Comparison of ENCODE assay signal across 8 cellular contexts in the genomic region with DNA sequence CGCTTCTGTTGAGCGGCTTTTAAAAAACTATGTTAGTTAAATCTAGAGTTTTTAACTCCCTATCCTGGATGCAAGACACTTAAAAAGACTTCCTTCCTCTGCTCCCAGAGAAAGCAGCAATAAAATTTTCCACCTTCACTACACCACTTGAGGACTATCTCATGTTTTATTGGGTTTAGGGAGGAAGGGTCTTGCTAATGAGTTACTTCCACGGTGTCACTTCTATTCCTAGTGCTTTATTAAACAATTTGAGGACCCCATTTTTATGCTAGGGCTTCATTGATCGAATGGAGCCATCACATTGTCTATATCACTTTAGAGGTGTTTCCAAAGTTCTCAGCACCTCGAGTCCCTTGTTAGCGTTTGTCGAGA. TPM values are rescaled to one million over a fixed set of nuclear protein-coding genes. Genes with fewer than 3 reads are reported as not detected.
DNase-seq lines count a peak whose midpoint lies in the region; ATAC-seq, FAIRE-seq and TF ChIP-seq lines count a peak whose summit lies in the region.

No MANE protein-coding gene starts in this region.

- H3K9ac ChIP-seq in adipocyte (ENCODE audit: low read length), result peak overlapping the region; percentile 88

- intact Hi-C loops in activated CD4-positive, alpha-beta T cell treated with anti-CD3 and anti-CD28 coated beads for 36 hours (cut with DNase I, micrococcal nuclease), result loop anchor here (1.0 to 5.0 kb wide), 7 partner anchors 34 to 398 kb away; a partner anchor contains a TSS

- DNase-seq in activated CD4-positive, alpha-beta T cell treated with anti-CD3 and anti-CD28 coated beads for 36 hours, result no peak
- no peak for DNase-seq in activated CD4-positive, alpha-beta T cell treated with anti-CD3 and anti-CD28 coated beads, Interleukin-2, amount 50 U/mL, for 1 hour
- peak; percentile 30 for DNase-seq in adipocyte (ENCODE audit: low read depth)
- peak; percentile 2 for DNase-seq in kidney tubule cell (ENCODE audit: low spot score)
- no peak for DNase-seq in suprapubic skin (ENCODE audit: low spot score in 2 of 2)
- DNase-seq in RCC 7860 (ENCODE audit: low spot score), result no peak
- DNase-seq in COLO668 (lab: John Stamatoyannopoulos, UW; ENCODE audit: unreplicated experiment), result no peak

- H3K4me1 Mint-ChIP-seq in activated CD4-positive, alpha-beta T cell treated with anti-CD3 and anti-CD28 coated beads for 36 hours, result peaks cover 27% of the 10 kb centered on the region

- ATAC-seq in activated CD4-positive, alpha-beta T cell treated with anti-CD3 and anti-CD28 coated beads for 36 hours, result no peak
- no peak for ATAC-seq in HG02798 (IDR thresholded peaks at IDR 0.05; ENCODE audit: poor library complexity, unreplicated experiment)

- H3K27me3 ChIP-seq in adipocyte (replicated peaks; ENCODE audit: control insufficient read depth, insufficient read depth, low read length) (no peaks in the 10 kb centered on the region), suprapubic skin (no peaks in the 10 kb centered on the region)

- H3K27ac Mint-ChIP-seq in activated CD4-positive, alpha-beta T cell treated with anti-CD3 and anti-CD28 coated beads for 36 hours, result peak overlapping the region; percentile 89

- H3K27me3 Mint-ChIP-seq in activated CD4-positive, alpha-beta T cell treated with anti-CD3 and anti-CD28 coated beads for 36 hours, result no peaks in the 10 kb centered on the region

- H3K4me3 Mint-ChIP-seq in activated CD4-positive, alpha-beta T cell treated with anti-CD3 and anti-CD28 coated beads for 36 hours, result peak overlapping the region; percentile 91

- CTCF ChIA-PET in activated CD4-positive, alpha-beta T cell treated with anti-CD3 and anti-CD28 coated beads for 36 hours (lab: Charles Lee), result interaction anchor here (1.9 kb wide), 1 partner anchor 30 kb away, joined by 6 read pairs; no protein-coding TSS in a partner anchor

- no peaks in the 10 kb centered on the region for H3K36me3 ChIP-seq in adipocyte (ENCODE audit: control insufficient read depth, insufficient read depth, low read length, severe bottlenecking)
- H3K36me3 ChIP-seq in suprapubic skin, result no peaks in the 10 kb centered on the region

- H3K36me3 Mint-ChIP-seq in activated CD4-positive, alpha-beta T cell treated with anti-CD3 and anti-CD28 coated beads for 36 hours (ENCODE audit: low read depth), result no peaks in the 10 kb centered on the region

- H3K27ac ChIP-seq in suprapubic skin, result peak overlapping the region; percentile 98

- no peaks in the 10 kb centered on the region for H3K9me3 Mint-ChIP-seq in activated CD4-positive, alpha-beta T cell treated with anti-CD3 and anti-CD28 coated beads for 36 hours (ENCODE audit: low read depth)

- peaks cover 28% of the 10 kb centered on the region for H3K4me1 ChIP-seq in adipocyte (ENCODE audit: control insufficient read depth, insufficient read depth, low read length)
- peaks cover 30% of the 10 kb centered on the region for H3K4me1 ChIP-seq in suprapubic skin

- 25% methylated on average over 7 of the region's 7 CpGs for whole genome bisulfite sequencing in suprapubic skin

- TF ChIP-seq CTCF in suprapubic skin (IDR thresholded peaks at IDR 0.05), result no peak

- TF ChIP-seq POLR2A in suprapubic skin (IDR thresholded peaks at IDR 0.05), result no peak

- H3K4me3 ChIP-seq in adipocyte (ENCODE audit: low read length) (peak overlapping the region; percentile 94), suprapubic skin (peak overlapping the region; percentile 98)

- H3K9me3 ChIP-seq in adipocyte (ENCODE audit: control insufficient read depth, low read length) (no peaks in the 10 kb centered on the region), suprapubic skin (no peaks in the 10 kb centered on the region)

- FAIRE-seq in RCC 7860 (lab: Jason Lieb, UNC), result no peak

- POLR2A ChIA-PET in activated CD4-positive, alpha-beta T cell treated with anti-CD3 and anti-CD28 coated beads for 36 hours (lab: Charles Lee), result interaction anchor here (1.0 to 1.1 kb wide), 3 partner anchors 16 to 30 kb away, joined by 3 to 5 read pairs (median 3); no protein-coding TSS in a partner anchor

- TF ChIP-seq EP300 in suprapubic skin (IDR thresholded peaks at IDR 0.05), result no peak

RNA-seq across cellular contexts. Expression of a gene that starts 3.7 kb away (rescaled TPM):
- 10 to 100 TPM; 32.9 to 36.4 TPM for total RNA-seq in activated CD4-positive, alpha-beta T cell treated with anti-CD3 and anti-CD28 coated beads for 36 hours
- 10 to 100 TPM; 20.2 to 37.3 (median 27.5) TPM for total RNA-seq in suprapubic skin

Comparison
In these comparisons a context has a peak if more than half of its experiments do, and no peak if none do; other contexts are left out.
1. DNase-seq: peak in adipocyte (single experiment) and kidney tubule cell (single experiment); none in activated CD4-positive, alpha-beta T cell treated with anti-CD3 and anti-CD28 coated beads for 36 hours (single experiment), activated CD4-positive, alpha-beta T cell treated with anti-CD3 and anti-CD28 coated beads, Interleukin-2, amount 50 U/mL, for 1 hour (single experiment), suprapubic skin (0 of 2), RCC 7860 (single experiment) and COLO668 (single experiment).